ENCODE assay signal across 14 cellular contexts in the genomic region with DNA sequence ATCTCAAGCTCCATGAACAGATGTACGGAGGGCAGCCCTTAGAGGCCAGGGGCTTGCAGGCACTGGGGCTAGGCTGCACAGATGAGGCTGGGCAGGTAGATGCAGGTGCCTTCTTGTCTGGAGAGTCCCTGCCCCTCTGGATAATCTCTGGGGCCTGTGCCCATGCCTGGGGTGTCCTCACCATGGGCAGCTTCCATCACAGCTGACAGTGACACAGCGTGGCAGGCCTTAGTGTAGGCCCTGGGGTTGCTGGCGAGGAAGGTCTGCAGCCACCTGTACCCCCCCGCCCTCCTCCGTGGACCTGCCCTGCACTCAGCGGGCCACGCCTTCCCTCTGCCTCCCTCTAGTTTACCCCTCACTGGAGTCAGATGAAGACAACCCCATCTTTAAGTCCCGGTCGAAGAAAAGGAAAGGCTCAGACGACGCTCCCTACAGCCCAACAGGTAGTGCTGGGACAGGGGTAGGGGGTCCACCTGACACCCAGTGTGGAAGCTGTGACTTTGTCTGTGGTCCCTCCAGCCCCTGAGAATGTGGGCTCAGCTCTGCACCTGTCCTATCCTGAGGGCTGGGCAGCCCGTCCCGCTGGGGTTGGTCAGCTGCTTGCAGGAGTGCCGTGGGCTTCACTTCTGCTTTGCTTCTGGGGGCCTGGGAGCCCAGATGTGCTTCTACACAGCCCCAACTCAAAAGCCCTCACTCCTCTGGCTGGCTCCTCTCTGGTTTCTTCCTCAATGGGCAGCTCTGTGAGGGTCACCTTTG.
DNase-seq lines count a peak whose midpoint lies in the region; ATAC-seq, FAIRE-seq and TF ChIP-seq lines count a peak whose summit lies in the region.
"Had no signal": no experiment of that assay in that cellular context is flagged by ENCODE, and none has a peak within 500 bp of the region (broad histone marks: within the 10 kb centered on the region; RNA-seq: fewer than 3 reads in every experiment).

No MANE protein-coding gene starts in this region.

- H3K36me3 Mint-ChIP-seq in activated CD4-positive, alpha-beta T cell treated with anti-CD3 and anti-CD28 coated beads for 36 hours (ENCODE audit: low read depth) = peaks cover 21% of the 10 kb centered on the region
- peaks cover 33 to 63% of the 10 kb centered on the region in 2 donors for H3K36me3 Mint-ChIP-seq in stimulated activated naive B cell treated with anti-CD40 and anti-IgM and Interleukin-4, amounts not matched to agents 10 μg/mL and 1 μg/mL and 100 μg/mL, for 72 hours

- CTCF ChIA-PET in activated CD4-positive, alpha-beta T cell treated with anti-CD3 and anti-CD28 coated beads for 36 hours (lab: Charles Lee) = interaction anchor here (0.9 kb wide), 1 partner anchor 15 kb away, joined by 4 read pairs; no protein-coding TSS in a partner anchor

- POLR2A ChIA-PET in activated CD4-positive, alpha-beta T cell treated with anti-CD3 and anti-CD28 coated beads for 36 hours (lab: Charles Lee) = no interaction called here

- intact Hi-C loops in activated CD4-positive, alpha-beta T cell treated with anti-CD3 and anti-CD28 coated beads for 36 hours (cut with DNase I, micrococcal nuclease) = no loop called here

- H3K27ac Mint-ChIP-seq in activated CD4-positive, alpha-beta T cell treated with anti-CD3 and anti-CD28 coated beads for 36 hours = no peak overlapping the region
- H3K27ac Mint-ChIP-seq in stimulated activated naive B cell treated with anti-CD40 and anti-IgM and Interleukin-4, amounts not matched to agents 10 μg/mL and 1 μg/mL and 100 μg/mL, for 72 hours = peak overlapping the region; percentile 51
- H3K27ac Mint-ChIP-seq: stimulated activated memory B cell treated with anti-CD40 and anti-IgM and Interleukin-4, amounts not matched to agents 10 μg/mL and 1 μg/mL and 100 μg/mL, for 72 hours had no signal

- ATAC-seq in activated CD4-positive, alpha-beta T cell treated with anti-CD3 and anti-CD28 coated beads for 36 hours = no peak
- no peak for ATAC-seq in stimulated activated naive B cell treated with anti-CD40 and anti-IgM and Interleukin-4, amounts not matched to agents 10 μg/mL and 1 μg/mL and 100 μg/mL, for 72 hours (replicated peaks)
- no peak for ATAC-seq in HG03097 (IDR thresholded peaks at IDR 0.05; ENCODE audit: low FRiP score, unreplicated experiment)
- no peak for ATAC-seq in HG03039 (IDR thresholded peaks at IDR 0.05; ENCODE audit: unreplicated experiment)
- ATAC-seq: foreskin keratinocyte; stimulated activated memory B cell treated with anti-CD40 and anti-IgM and Interleukin-4, amounts not matched to agents 10 μg/mL and 1 μg/mL and 100 μg/mL, for 72 hours had no signal

- no peak for FAIRE-seq in D721Med (lab: Jason Lieb, UNC)

- no peaks in the 10 kb centered on the region for H3K27me3 Mint-ChIP-seq in activated CD4-positive, alpha-beta T cell treated with anti-CD3 and anti-CD28 coated beads for 36 hours
- no peaks in the 10 kb centered on the region for H3K27me3 Mint-ChIP-seq in stimulated activated naive B cell treated with anti-CD40 and anti-IgM and Interleukin-4, amounts not matched to agents 10 μg/mL and 1 μg/mL and 100 μg/mL, for 72 hours
- H3K27me3 Mint-ChIP-seq: CD4-positive, alpha-beta memory T cell; stimulated activated memory B cell treated with anti-CD40 and anti-IgM and Interleukin-4, amounts not matched to agents 10 μg/mL and 1 μg/mL and 100 μg/mL, for 72 hours had no signal

- TF ChIP-seq CTCF in D721Med (IDR thresholded peaks at IDR 0.05; ENCODE audit: insufficient read depth, missing control alignments) = no peak

- no peak overlapping the region for H3K4me3 Mint-ChIP-seq in activated CD4-positive, alpha-beta T cell treated with anti-CD3 and anti-CD28 coated beads for 36 hours
- H3K4me3 Mint-ChIP-seq in stimulated activated naive B cell treated with anti-CD40 and anti-IgM and Interleukin-4, amounts not matched to agents 10 μg/mL and 1 μg/mL and 100 μg/mL, for 72 hours = no peak overlapping the region
- H3K4me3 Mint-ChIP-seq: CD4-positive, alpha-beta memory T cell; stimulated activated memory B cell treated with anti-CD40 and anti-IgM and Interleukin-4, amounts not matched to agents 10 μg/mL and 1 μg/mL and 100 μg/mL, for 72 hours had no signal

- DNase-seq in activated CD4-positive, alpha-beta T cell treated with anti-CD3 and anti-CD28 coated beads for 36 hours = peak; percentile 3
- DNase-seq in activated CD4-positive, alpha-beta T cell treated with anti-CD3 and anti-CD28 coated beads, Interleukin-2, amount 50 U/mL, for 1 hour = no peak
- peak; percentile 10 to 12 for DNase-seq in activated T-cell treated with anti-CD3 and anti-CD28 coated beads, Interleukin-2, amount 50 U/mL, for 48 hours
- peak; percentile 43 for DNase-seq in islet precursor cell
- DNase-seq in stimulated activated naive B cell treated with anti-CD40 and anti-IgM and Interleukin-4, amounts not matched to agents 10 μg/mL and 1 μg/mL and 100 μg/mL, for 72 hours = no peak
- DNase-seq in D721Med (ENCODE audit: insufficient read length, low spot score) = no peak
- DNase-seq: CD4-positive, alpha-beta memory T cell; foreskin keratinocyte; NCI-H146; NCI-H510A; stimulated activated CD4-positive, alpha-beta T cell treated with anti-CD3 and anti-CD28 coated beads, Interleukin-4, amount 100 ng/mL, for 4 hours had no signal

- H3K9me3 Mint-ChIP-seq in activated CD4-positive, alpha-beta T cell treated with anti-CD3 and anti-CD28 coated beads for 36 hours (ENCODE audit: low read depth) = no peaks in the 10 kb centered on the region
- peaks cover 6 to 11% of the 10 kb centered on the region in 2 donors for H3K9me3 Mint-ChIP-seq in stimulated activated naive B cell treated with anti-CD40 and anti-IgM and Interleukin-4, amounts not matched to agents 10 μg/mL and 1 μg/mL and 100 μg/mL, for 72 hours
- H3K9me3 Mint-ChIP-seq: CD4-positive, alpha-beta memory T cell had no signal

- H3K4me1 Mint-ChIP-seq in activated CD4-positive, alpha-beta T cell treated with anti-CD3 and anti-CD28 coated beads for 36 hours = no peaks in the 10 kb centered on the region
- H3K4me1 Mint-ChIP-seq in stimulated activated naive B cell treated with anti-CD40 and anti-IgM and Interleukin-4, amounts not matched to agents 10 μg/mL and 1 μg/mL and 100 μg/mL, for 72 hours = peaks cover 0 to 3% of the 10 kb centered on the region in 2 donors
- H3K4me1 Mint-ChIP-seq: stimulated activated memory B cell treated with anti-CD40 and anti-IgM and Interleukin-4, amounts not matched to agents 10 μg/mL and 1 μg/mL and 100 μg/mL, for 72 hours had no signal

Comparison
In these comparisons a context has a peak if more than half of its experiments do, and no peak if none do; other contexts are left out.
1. DNase-seq: peak in activated CD4-positive, alpha-beta T cell treated with anti-CD3 and anti-CD28 coated beads for 36 hours (single experiment), activated T-cell treated with anti-CD3 and anti-CD28 coated beads, Interleukin-2, amount 50 U/mL, for 48 hours (2 of 2) and islet precursor cell (single experiment); none in activated CD4-positive, alpha-beta T cell treated with anti-CD3 and anti-CD28 coated beads, Interleukin-2, amount 50 U/mL, for 1 hour (single experiment), stimulated activated naive B cell treated with anti-CD40 and anti-IgM and Interleukin-4, amounts not matched to agents 10 μg/mL and 1 μg/mL and 100 μg/mL, for 72 hours (single experiment) and D721Med (single experiment).